In genomic region chr2:25664531-25665307, GRCh38 we compare ENCODE assay signal across 1 cellular context.
TF ChIP-seq lines count a peak whose summit lies in the region.

No MANE protein-coding gene starts in this region.

TF ChIP-seq in HepG2, 621 proteins besides CTCF, POLR2A, EP300 and RAD21 (continued from another document and continues in another):
- TF ChIP-seq, protein P1, sequence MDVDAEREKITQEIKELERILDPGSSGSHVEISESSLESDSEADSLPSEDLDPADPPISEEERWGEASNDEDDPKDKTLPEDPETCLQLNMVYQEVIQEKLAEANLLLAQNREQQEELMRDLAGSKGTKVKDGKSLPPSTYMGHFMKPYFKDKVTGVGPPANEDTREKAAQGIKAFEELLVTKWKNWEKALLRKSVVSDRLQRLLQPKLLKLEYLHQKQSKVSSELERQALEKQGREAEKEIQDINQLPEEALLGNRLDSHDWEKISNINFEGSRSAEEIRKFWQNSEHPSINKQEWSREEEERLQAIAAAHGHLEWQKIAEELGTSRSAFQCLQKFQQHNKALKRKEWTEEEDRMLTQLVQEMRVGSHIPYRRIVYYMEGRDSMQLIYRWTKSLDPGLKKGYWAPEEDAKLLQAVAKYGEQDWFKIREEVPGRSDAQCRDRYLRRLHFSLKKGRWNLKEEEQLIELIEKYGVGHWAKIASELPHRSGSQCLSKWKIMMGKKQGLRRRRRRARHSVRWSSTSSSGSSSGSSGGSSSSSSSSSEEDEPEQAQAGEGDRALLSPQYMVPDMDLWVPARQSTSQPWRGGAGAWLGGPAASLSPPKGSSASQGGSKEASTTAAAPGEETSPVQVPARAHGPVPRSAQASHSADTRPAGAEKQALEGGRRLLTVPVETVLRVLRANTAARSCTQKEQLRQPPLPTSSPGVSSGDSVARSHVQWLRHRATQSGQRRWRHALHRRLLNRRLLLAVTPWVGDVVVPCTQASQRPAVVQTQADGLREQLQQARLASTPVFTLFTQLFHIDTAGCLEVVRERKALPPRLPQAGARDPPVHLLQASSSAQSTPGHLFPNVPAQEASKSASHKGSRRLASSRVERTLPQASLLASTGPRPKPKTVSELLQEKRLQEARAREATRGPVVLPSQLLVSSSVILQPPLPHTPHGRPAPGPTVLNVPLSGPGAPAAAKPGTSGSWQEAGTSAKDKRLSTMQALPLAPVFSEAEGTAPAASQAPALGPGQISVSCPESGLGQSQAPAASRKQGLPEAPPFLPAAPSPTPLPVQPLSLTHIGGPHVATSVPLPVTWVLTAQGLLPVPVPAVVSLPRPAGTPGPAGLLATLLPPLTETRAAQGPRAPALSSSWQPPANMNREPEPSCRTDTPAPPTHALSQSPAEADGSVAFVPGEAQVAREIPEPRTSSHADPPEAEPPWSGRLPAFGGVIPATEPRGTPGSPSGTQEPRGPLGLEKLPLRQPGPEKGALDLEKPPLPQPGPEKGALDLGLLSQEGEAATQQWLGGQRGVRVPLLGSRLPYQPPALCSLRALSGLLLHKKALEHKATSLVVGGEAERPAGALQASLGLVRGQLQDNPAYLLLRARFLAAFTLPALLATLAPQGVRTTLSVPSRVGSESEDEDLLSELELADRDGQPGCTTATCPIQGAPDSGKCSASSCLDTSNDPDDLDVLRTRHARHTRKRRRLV (CRISPR knock-in tag; IDR thresholded peaks at IDR 0.05): no peak
- TF ChIP-seq ZNF558 (CRISPR knock-in tag; IDR thresholded peaks at IDR 0.05; ENCODE audit: borderline replicate concordance): no peak
- TF ChIP-seq THAP8 (CRISPR knock-in tag; IDR thresholded peaks at IDR 0.05; ENCODE audit: borderline replicate concordance): no peak
- TF ChIP-seq TEF (CRISPR knock-in tag; IDR thresholded peaks at IDR 0.05): no peak
- TF ChIP-seq ZNF234 (CRISPR knock-in tag; conservative IDR thresholded peaks at IDR 0.05): no peak
- no peak for TF ChIP-seq GABPA (IDR thresholded peaks at IDR 0.05; ENCODE audit: low read depth, low read length)
- TF ChIP-seq GABPA (CRISPR knock-in tag; IDR thresholded peaks at IDR 0.05; ENCODE audit: low read depth): no peak
- no peak for TF ChIP-seq ZNF263 (CRISPR knock-in tag; IDR thresholded peaks at IDR 0.05)
- peak; percentile 20 for TF ChIP-seq ASH2L (IDR thresholded peaks at IDR 0.05; ENCODE audit: insufficient read length, low read depth, low read length)
- TF ChIP-seq, protein P2, sequence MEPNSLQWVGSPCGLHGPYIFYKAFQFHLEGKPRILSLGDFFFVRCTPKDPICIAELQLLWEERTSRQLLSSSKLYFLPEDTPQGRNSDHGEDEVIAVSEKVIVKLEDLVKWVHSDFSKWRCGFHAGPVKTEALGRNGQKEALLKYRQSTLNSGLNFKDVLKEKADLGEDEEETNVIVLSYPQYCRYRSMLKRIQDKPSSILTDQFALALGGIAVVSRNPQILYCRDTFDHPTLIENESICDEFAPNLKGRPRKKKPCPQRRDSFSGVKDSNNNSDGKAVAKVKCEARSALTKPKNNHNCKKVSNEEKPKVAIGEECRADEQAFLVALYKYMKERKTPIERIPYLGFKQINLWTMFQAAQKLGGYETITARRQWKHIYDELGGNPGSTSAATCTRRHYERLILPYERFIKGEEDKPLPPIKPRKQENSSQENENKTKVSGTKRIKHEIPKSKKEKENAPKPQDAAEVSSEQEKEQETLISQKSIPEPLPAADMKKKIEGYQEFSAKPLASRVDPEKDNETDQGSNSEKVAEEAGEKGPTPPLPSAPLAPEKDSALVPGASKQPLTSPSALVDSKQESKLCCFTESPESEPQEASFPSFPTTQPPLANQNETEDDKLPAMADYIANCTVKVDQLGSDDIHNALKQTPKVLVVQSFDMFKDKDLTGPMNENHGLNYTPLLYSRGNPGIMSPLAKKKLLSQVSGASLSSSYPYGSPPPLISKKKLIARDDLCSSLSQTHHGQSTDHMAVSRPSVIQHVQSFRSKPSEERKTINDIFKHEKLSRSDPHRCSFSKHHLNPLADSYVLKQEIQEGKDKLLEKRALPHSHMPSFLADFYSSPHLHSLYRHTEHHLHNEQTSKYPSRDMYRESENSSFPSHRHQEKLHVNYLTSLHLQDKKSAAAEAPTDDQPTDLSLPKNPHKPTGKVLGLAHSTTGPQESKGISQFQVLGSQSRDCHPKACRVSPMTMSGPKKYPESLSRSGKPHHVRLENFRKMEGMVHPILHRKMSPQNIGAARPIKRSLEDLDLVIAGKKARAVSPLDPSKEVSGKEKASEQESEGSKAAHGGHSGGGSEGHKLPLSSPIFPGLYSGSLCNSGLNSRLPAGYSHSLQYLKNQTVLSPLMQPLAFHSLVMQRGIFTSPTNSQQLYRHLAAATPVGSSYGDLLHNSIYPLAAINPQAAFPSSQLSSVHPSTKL (CRISPR knock-in tag; IDR thresholded peaks at IDR 0.05): peak; percentile 52
- no peak for TF ChIP-seq RBM39 (IDR thresholded peaks at IDR 0.05; ENCODE audit: low read depth, low read length, poor library complexity, severe bottlenecking)
- peak; percentile 40; the same call in 1 of the 2 replicates for TF ChIP-seq ELF3 (CRISPR knock-in tag; IDR thresholded peaks at IDR 0.05)
- peak; percentile 51; the same call in 1 of the 2 replicates for TF ChIP-seq ARNT2 (CRISPR knock-in tag; IDR thresholded peaks at IDR 0.05; ENCODE audit: low read depth)
- no peak for TF ChIP-seq ZFP62 (CRISPR knock-in tag; IDR thresholded peaks at IDR 0.05)
- peak; percentile 40; the same call in 1 of the 2 replicates for TF ChIP-seq ZFX (CRISPR knock-in tag; IDR thresholded peaks at IDR 0.05; ENCODE audit: low read depth)
- TF ChIP-seq ZNF335 (CRISPR knock-in tag; IDR thresholded peaks at IDR 0.05): no peak; the same call in 1 of the 2 replicates
- TF ChIP-seq, protein P3, sequence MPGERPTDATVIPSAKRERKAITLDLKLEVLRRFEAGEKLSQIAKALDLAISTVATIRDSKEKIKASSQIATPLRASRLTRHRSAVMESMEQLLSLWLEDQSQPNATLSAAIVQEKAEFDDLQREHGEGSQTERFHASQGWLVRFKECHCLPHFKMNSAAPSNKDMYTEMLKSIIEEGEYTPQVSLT (CRISPR knock-in tag; IDR thresholded peaks at IDR 0.05; ENCODE audit: borderline replicate concordance, low read depth): no peak
- no peak for TF ChIP-seq ZNF260 (CRISPR knock-in tag; IDR thresholded peaks at IDR 0.05; ENCODE audit: borderline replicate concordance, low read depth)
- TF ChIP-seq USF2 (IDR thresholded peaks at IDR 0.05; ENCODE audit: low read depth, low read length): no peak
- TF ChIP-seq USF2 (CRISPR knock-in tag; IDR thresholded peaks at IDR 0.05; ENCODE audit: borderline replicate concordance): no peak
- TF ChIP-seq ZNF891 (CRISPR knock-in tag; IDR thresholded peaks at IDR 0.05): no peak
- no peak for TF ChIP-seq ZNF180 (CRISPR knock-in tag; IDR thresholded peaks at IDR 0.05; ENCODE audit: borderline replicate concordance, low read depth)
- TF ChIP-seq IRF2 (CRISPR knock-in tag; IDR thresholded peaks at IDR 0.05): no peak
- no peak for TF ChIP-seq ZNF800 (CRISPR knock-in tag; IDR thresholded peaks at IDR 0.05)
- no peak for TF ChIP-seq ZFYVE20 (CRISPR knock-in tag; IDR thresholded peaks at IDR 0.05; ENCODE audit: borderline replicate concordance, low read depth)
- TF ChIP-seq MED1 (CRISPR knock-in tag; IDR thresholded peaks at IDR 0.05): no peak
- no peak for TF ChIP-seq JDP2 (CRISPR knock-in tag; IDR thresholded peaks at IDR 0.05; ENCODE audit: borderline replicate concordance)
- no peak for TF ChIP-seq ZNF350 (CRISPR knock-in tag; IDR thresholded peaks at IDR 0.05; ENCODE audit: borderline replicate concordance, low read depth)
- no peak for TF ChIP-seq CCDC6 (CRISPR knock-in tag; IDR thresholded peaks at IDR 0.05)
- no peak for TF ChIP-seq THYN1 (CRISPR knock-in tag; IDR thresholded peaks at IDR 0.05; ENCODE audit: borderline replicate concordance, low read depth)
- no peak for TF ChIP-seq ZNF550 (CRISPR knock-in tag; IDR thresholded peaks at IDR 0.05; ENCODE audit: borderline replicate concordance)
- peak; percentile 85 for TF ChIP-seq SMC3 (IDR thresholded peaks at IDR 0.05; ENCODE audit: low read length)
- TF ChIP-seq NR2F2 (IDR thresholded peaks at IDR 0.05; ENCODE audit: borderline replicate concordance, low read depth): no peak
- TF ChIP-seq ZBTB38 (CRISPR knock-in tag; IDR thresholded peaks at IDR 0.05): peak; percentile 29; the same call in 1 of the 2 replicates
- no peak for TF ChIP-seq ZMYM2 (CRISPR knock-in tag; IDR thresholded peaks at IDR 0.05)
- TF ChIP-seq ISX (CRISPR knock-in tag; conservative IDR thresholded peaks at IDR 0.05): no peak
- peak; percentile 77; the same call in 1 of the 2 replicates for TF ChIP-seq NFE2L2 (IDR thresholded peaks at IDR 0.05; ENCODE audit: low read length)
- no peak for TF ChIP-seq SIN3B (IDR thresholded peaks at IDR 0.05; ENCODE audit: low read length)
- peak; percentile 46; the same call in 1 of the 2 replicates for TF ChIP-seq IRF1 (CRISPR knock-in tag; IDR thresholded peaks at IDR 0.05; ENCODE audit: low read depth)
- no peak for TF ChIP-seq TRIM22 (IDR thresholded peaks at IDR 0.05)
